20 cellular contexts compared by ENCODE assay signal in the genomic region with DNA sequence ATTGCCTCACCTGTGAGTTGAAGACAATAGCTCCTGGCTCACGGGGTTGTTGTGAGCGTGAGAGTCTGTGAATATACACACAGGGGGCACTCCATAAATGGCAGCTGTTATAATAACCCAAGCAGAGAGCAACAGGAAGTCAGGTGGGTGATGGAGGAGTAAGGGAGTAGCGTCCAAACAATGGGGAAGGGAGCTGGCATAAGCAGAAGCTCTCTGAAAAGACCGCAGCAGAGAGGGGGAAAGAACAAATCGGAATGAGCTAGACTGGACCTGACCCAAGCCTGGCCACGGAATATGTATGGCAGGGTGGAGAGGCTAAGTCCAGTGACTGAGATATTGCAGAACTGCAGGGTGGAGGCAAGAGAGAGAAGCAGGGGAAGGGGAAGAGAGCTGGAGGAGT. TPM values are rescaled to one million over a fixed set of nuclear protein-coding genes. Genes with fewer than 3 reads are reported as not detected.
A peak's percentile ranks its signal among the peaks of the same experiment; 100 is the strongest.
DNase-seq lines count a peak whose midpoint lies in the region; ATAC-seq, FAIRE-seq and TF ChIP-seq lines count a peak whose summit lies in the region.
"Had no signal": no experiment of that assay in that cellular context is flagged by ENCODE, and none has a peak within 500 bp of the region (broad histone marks: within the 10 kb centered on the region; RNA-seq: fewer than 3 reads in every experiment).

No MANE protein-coding gene starts in this region.

- no peaks in the 10 kb centered on the region for H3K27me3 ChIP-seq in small intestine (ENCODE audit: control insufficient read depth in 2 of 2, insufficient read depth in 2 of 2, low read length in 2 of 2)

- DNase-seq in NCI-H1092 (lab: John Stamatoyannopoulos, UW) (peak; percentile 74), NCI-H345 (lab: John Stamatoyannopoulos, UW) (peak; percentile 88), fibroblast of pulmonary artery (ENCODE audit: low read depth) (peak; percentile 4), small intestine (peak; percentile 35), activated gamma-delta T cell (lab: John Stamatoyannopoulos, UW) (no peak), OCI-M1 (lab: John Stamatoyannopoulos, UW) (no peak)
- DNase-seq in stimulated activated naive B cell treated with anti-CD40 and anti-IgM and Interleukin-4, amounts not matched to agents 10 μg/mL and 1 μg/mL and 100 μg/mL, for 72 hours = no peak
- DNase-seq: activated CD4-positive, alpha-beta T cell treated with anti-CD3 and anti-CD28 coated beads, Interleukin-2, amount 50 U/mL, for 1 hour; anterior cingulate cortex; dermis blood vessel endothelial cell; foreskin fibroblast; immature natural killer cell; midbrain; stimulated activated CD4-positive, alpha-beta T cell treated with anti-CD3 and anti-CD28 coated beads, Interleukin-1b, Interleukin-23, amount 100 ng/mL, for 48 hours; stimulated activated CD8-positive, alpha-beta memory T cell treated with anti-CD3 and anti-CD28 coated beads, Interleukin-4, amount 100 ng/mL, for 48 hours had no signal

- ATAC-seq in stimulated activated naive B cell treated with anti-CD40 and anti-IgM and Interleukin-4, amounts not matched to agents 10 μg/mL and 1 μg/mL and 100 μg/mL, for 72 hours (replicated peaks) = no peak
- ATAC-seq in HG02763 (IDR thresholded peaks at IDR 0.05; ENCODE audit: unreplicated experiment) = no peak
- ATAC-seq: K562 had no signal

- FAIRE-seq in small intestine (lab: Jason Lieb, UNC) = no peak
- FAIRE-seq: GM19239, K562 had no signal

- peaks cover 0 to 3% of the 10 kb centered on the region in 2 donors for H3K27me3 Mint-ChIP-seq in stimulated activated naive B cell treated with anti-CD40 and anti-IgM and Interleukin-4, amounts not matched to agents 10 μg/mL and 1 μg/mL and 100 μg/mL, for 72 hours

- no peak overlapping the region for H3K4me3 ChIP-seq in fibroblast of pulmonary artery (replicated peaks; ENCODE audit: low read depth, low read length)
- peak overlapping the region in 1 of 2 donors; percentile 57 for H3K4me3 ChIP-seq in small intestine (ENCODE audit: low read depth in 1 of 2, low read length in 2 of 2)
- H3K4me3 ChIP-seq: BLaER1, K562 had no signal

- H3K36me3 ChIP-seq in small intestine (ENCODE audit: control insufficient read depth in 2 of 2, insufficient read depth in 2 of 2, low read length in 2 of 2) = no peaks in the 10 kb centered on the region
- H3K36me3 ChIP-seq: BLaER1 had no signal

- H3K4me1 Mint-ChIP-seq in stimulated activated naive B cell treated with anti-CD40 and anti-IgM and Interleukin-4, amounts not matched to agents 10 μg/mL and 1 μg/mL and 100 μg/mL, for 72 hours = no peaks in the 10 kb centered on the region
- H3K4me1 Mint-ChIP-seq: immature natural killer cell had no signal

- peak overlapping the region; percentile 2 to 9 for H3K27ac ChIP-seq in small intestine (ENCODE audit: low read depth in 1 of 2, low read length in 1 of 2)
- H3K27ac ChIP-seq: BLaER1 had no signal

- no peak for TF ChIP-seq CTCF in fibroblast of pulmonary artery (IDR thresholded peaks at IDR 0.05; ENCODE audit: low read length, missing control alignments)

- no peak overlapping the region for H3K27ac Mint-ChIP-seq in stimulated activated naive B cell treated with anti-CD40 and anti-IgM and Interleukin-4, amounts not matched to agents 10 μg/mL and 1 μg/mL and 100 μg/mL, for 72 hours
- H3K27ac Mint-ChIP-seq: activated T-helper 1 cell treated with anti-CD3 and anti-CD28 coated beads, Interleukin-12 subunit alpha, Interleukin-12 subunit beta, Interleukin-2, Interleukin-4 antibody, amounts not matched to agents 30 ng/mL and 10 ng/mL and 1 ng/mL, durations not matched to agents 14 hours and 24 hours and 36 hours; immature natural killer cell had no signal

- H3K4me3 Mint-ChIP-seq in stimulated activated naive B cell treated with anti-CD40 and anti-IgM and Interleukin-4, amounts not matched to agents 10 μg/mL and 1 μg/mL and 100 μg/mL, for 72 hours = no peak overlapping the region
- H3K4me3 Mint-ChIP-seq: activated T-helper 1 cell treated with anti-CD3 and anti-CD28 coated beads, Interleukin-12 subunit alpha, Interleukin-12 subunit beta, Interleukin-2, Interleukin-4 antibody, amounts not matched to agents 30 ng/mL and 10 ng/mL and 1 ng/mL, durations not matched to agents 14 hours and 24 hours and 36 hours; immature natural killer cell had no signal

- H3K9me3 Mint-ChIP-seq in stimulated activated naive B cell treated with anti-CD40 and anti-IgM and Interleukin-4, amounts not matched to agents 10 μg/mL and 1 μg/mL and 100 μg/mL, for 72 hours = no peaks in the 10 kb centered on the region
- H3K9me3 Mint-ChIP-seq: activated T-helper 1 cell treated with anti-CD3 and anti-CD28 coated beads, Interleukin-12 subunit alpha, Interleukin-12 subunit beta, Interleukin-2, Interleukin-4 antibody, amounts not matched to agents 30 ng/mL and 10 ng/mL and 1 ng/mL, durations not matched to agents 14 hours and 24 hours and 36 hours had no signal

- 13 to 47% (median 23%) methylated on average over 6 of the region's 6 CpGs for WGBS in small intestine, 3 donors

- no peaks in the 10 kb centered on the region for H3K36me3 Mint-ChIP-seq in stimulated activated naive B cell treated with anti-CD40 and anti-IgM and Interleukin-4, amounts not matched to agents 10 μg/mL and 1 μg/mL and 100 μg/mL, for 72 hours
- H3K36me3 Mint-ChIP-seq: immature natural killer cell had no signal

- H3K4me1 ChIP-seq in small intestine (ENCODE audit: control insufficient read depth in 2 of 2, insufficient read depth in 1 of 2, low read depth in 1 of 2, low read length in 1 of 2) = no peaks in the 10 kb centered on the region
- H3K4me1 ChIP-seq: BLaER1 had no signal

- no peaks in the 10 kb centered on the region for H3K9me3 ChIP-seq in small intestine (ENCODE audit: control insufficient read depth, low read depth)
- H3K9me3 ChIP-seq: BLaER1 had no signal

RNA-seq across cellular contexts. Expression of gene GJB1, which starts 6.6 kb away (rescaled TPM):
- 10 to 100 TPM; 23.3 to 81.6 (median 27.6) TPM for polyA plus RNA-seq in small intestine
- polyA plus RNA-seq: immature natural killer cell, K562 had no signal

RNA-seq across cellular contexts. Expression of gene ZMYM3, which starts 37.5 kb away (rescaled TPM):
- 1 to 10 TPM; 3.5 to 7.7 (median 3.8) TPM for polyA plus RNA-seq in small intestine

Comparison
In these comparisons a context has a peak if more than half of its experiments do, and no peak if none do; other contexts are left out.
1. DNase-seq: peak in NCI-H1092 (single experiment), NCI-H345 (single experiment), fibroblast of pulmonary artery (single experiment) and small intestine (single experiment); none in activated gamma-delta T cell (single experiment), stimulated activated naive B cell treated with anti-CD40 and anti-IgM and Interleukin-4, amounts not matched to agents 10 μg/mL and 1 μg/mL and 100 μg/mL, for 72 hours (single experiment) and OCI-M1 (single experiment).